In genomic region chr21:15443740-15444117, GRCh38 we compare ENCODE assay signal across 18 cellular contexts.
DNase-seq lines count a peak whose midpoint lies in the region; TF ChIP-seq lines count a peak whose summit lies in the region.
"Had no signal": no experiment of that assay in that cellular context is flagged by ENCODE, and none has a peak within 500 bp of the region (broad histone marks: within the 10 kb centered on the region; RNA-seq: fewer than 3 reads in every experiment).

No MANE protein-coding gene starts in this region.

- H3K9me3 Mint-ChIP-seq in CD14-positive monocyte (peaks cover 0 to 5% (median 5%) of the 10 kb centered on the region in 7 donors), chondrocyte (ENCODE audit: low read depth) (peaks cover 9% of the 10 kb centered on the region)

- peaks cover 49% of the 10 kb centered on the region for H3K4me1 Mint-ChIP-seq in CD14-positive monocyte
- peaks cover 13% of the 10 kb centered on the region for H3K4me1 Mint-ChIP-seq in chondrocyte (ENCODE audit: low read depth)

- H3K14ac ChIP-seq in mesenchymal stem cell (ENCODE audit: low read length in 2 of 2), result no peak overlapping the region

- H3K23ac ChIP-seq in mesenchymal stem cell (ENCODE audit: low read length in 2 of 2), result no peak overlapping the region

- no peak overlapping the region for H3K4ac ChIP-seq in mesenchymal stem cell (ENCODE audit: low read depth in 1 of 2, low read length in 2 of 2)

- H3K79me1 ChIP-seq in mesenchymal stem cell (replicated peaks; ENCODE audit: low read length, poor library complexity, severe bottlenecking), result no peaks in the 10 kb centered on the region

- no peak for TF ChIP-seq CTCF in CD14-positive monocyte (IDR thresholded peaks at IDR 0.05)
- TF ChIP-seq CTCF in sigmoid colon (IDR thresholded peaks at IDR 0.05), result no peak
- no peak for TF ChIP-seq CTCF in chondrocyte (IDR thresholded peaks at IDR 0.05)

- DNase-seq in CD14-positive monocyte (ENCODE audit: low spot score) (no peak), amniotic epithelial cell (ENCODE audit: low read depth) (peak; percentile 35), mesenchymal stem cell (peak; percentile 8), sigmoid colon (no peak), chondrocyte (ENCODE audit: low spot score) (no peak), NCI-H1048 (lab: John Stamatoyannopoulos, UW) (no peak), retina (no peak), activated T-cell treated with anti-CD3 and anti-CD28 coated beads for 4 hours (no peak)
- DNase-seq: 8988T; C1 segment of cervical spinal cord; CD8-positive, alpha-beta memory T cell; NCI-H1092 treated with DMSO at 0.1 percent for 48 hours; NCI-H1436 treated with DMSO at 0.1 percent for 48 hours; NCI-H1930; NCI-H2227 treated with DMSO at 0.1 percent for 48 hours; NCI-H524; NCI-H774; Peyer's patch had no signal

- peaks cover 8% of the 10 kb centered on the region for H3K9me3 ChIP-seq in mesenchymal stem cell (ENCODE audit: control insufficient read depth, low read length)
- peaks cover 0 to 3% (median 0%) of the 10 kb centered on the region in 4 donors for H3K9me3 ChIP-seq in sigmoid colon
- H3K9me3 ChIP-seq: Peyer's patch had no signal

- TF ChIP-seq POLR2A in sigmoid colon (IDR thresholded peaks at IDR 0.05), result no peak

- no peak overlapping the region for H4K91ac ChIP-seq in mesenchymal stem cell (ENCODE audit: low read length)

- no peaks in the 10 kb centered on the region for H3K36me3 ChIP-seq in mesenchymal stem cell (ENCODE audit: control insufficient read depth in 1 of 2, insufficient read depth in 2 of 2, low read depth in 1 of 2, low read length in 2 of 2)
- H3K36me3 ChIP-seq in sigmoid colon, result no peaks in the 10 kb centered on the region
- H3K36me3 ChIP-seq: Peyer's patch had no signal

- WGBS in mesenchymal stem cell, result no CpG with 5 or more reads among the region's 2 CpGs
- 42 to 62% methylated on average over 2 of the region's 2 CpGs for WGBS in sigmoid colon, 2 donors

- H3K4me3 Mint-ChIP-seq in CD14-positive monocyte (peak overlapping the region in 1 of 2 donors; percentile 47), chondrocyte (ENCODE audit: unreplicated experiment) (no peak overlapping the region)
- H3K4me3 Mint-ChIP-seq: CD8-positive, alpha-beta memory T cell had no signal

- no peak overlapping the region for H2AK5ac ChIP-seq in mesenchymal stem cell (ENCODE audit: low read length, severe bottlenecking)

- no peak overlapping the region for H4K8ac ChIP-seq in mesenchymal stem cell (ENCODE audit: low read length)

- no peak overlapping the region for H2BK12ac ChIP-seq in mesenchymal stem cell (ENCODE audit: low read length in 2 of 2)

- H2BK120ac ChIP-seq in mesenchymal stem cell (ENCODE audit: low read depth, low read length), result no peak overlapping the region

- no peak overlapping the region for H2BK15ac ChIP-seq in mesenchymal stem cell (ENCODE audit: low read depth, poor library complexity, severe bottlenecking)

- H3K9ac ChIP-seq in mesenchymal stem cell (ENCODE audit: low read length), result no peak overlapping the region

- H3K27ac ChIP-seq in mesenchymal stem cell (ENCODE audit: low read length, poor library complexity, severe bottlenecking), result no peak overlapping the region
- H3K27ac ChIP-seq in sigmoid colon, result peak overlapping the region in 3 of 4 donors; percentile 44 to 61 (median 57)
- H3K27ac ChIP-seq: Peyer's patch had no signal

- H3K18ac ChIP-seq in mesenchymal stem cell (ENCODE audit: low read depth in 1 of 2, low read length in 2 of 2), result no peak overlapping the region

- H3K27me3 ChIP-seq in mesenchymal stem cell (ENCODE audit: control insufficient read depth in 1 of 2, insufficient read depth in 1 of 2, low read length in 2 of 2) (no peaks in the 10 kb centered on the region), sigmoid colon (no peaks in the 10 kb centered on the region)
- H3K27me3 ChIP-seq: Peyer's patch had no signal

- H3K4me1 ChIP-seq in mesenchymal stem cell (ENCODE audit: control insufficient read depth, insufficient read depth, low read depth, low read length), result peaks cover 2% of the 10 kb centered on the region
- H3K4me1 ChIP-seq in sigmoid colon, result peaks cover 0 to 41% (median 30%) of the 10 kb centered on the region in 4 donors
- H3K4me1 ChIP-seq: Peyer's patch had no signal

- H3K36me3 Mint-ChIP-seq in CD14-positive monocyte (peaks cover 3 to 4% of the 10 kb centered on the region in 2 donors), chondrocyte (ENCODE audit: low read depth) (peaks cover 2% of the 10 kb centered on the region)

- H3K27ac Mint-ChIP-seq in CD14-positive monocyte (peak overlapping the region; percentile 87 to 99 (median 98)), chondrocyte (ENCODE audit: unreplicated experiment) (no peak overlapping the region)

- no peak overlapping the region for H3K4me2 ChIP-seq in mesenchymal stem cell (ENCODE audit: low read length, poor library complexity, severe bottlenecking)

- no peak overlapping the region for H2AFZ ChIP-seq in mesenchymal stem cell (ENCODE audit: low read depth, low read length)

- no peak overlapping the region for H2BK5ac ChIP-seq in mesenchymal stem cell (ENCODE audit: low read depth, low read length, poor library complexity, severe bottlenecking)

- TF ChIP-seq EP300 in sigmoid colon (IDR thresholded peaks at IDR 0.05), result no peak

- intact Hi-C loops in CD14-positive monocyte (cut with micrococcal nuclease) (loop anchor here in 1 of 2 donors (5.0 kb wide), 1 partner anchor 376 kb away; no protein-coding TSS in a partner anchor), sigmoid colon (cut with DNase I) (loop anchor here (10.0 kb wide), 1 partner anchor 379 kb away; the partner anchor contains the start of gene NRIP1)

- H3K4me3 ChIP-seq in mesenchymal stem cell (ENCODE audit: insufficient read depth in 1 of 2, low read depth in 1 of 2, low read length in 2 of 2), result no peak overlapping the region
- H3K4me3 ChIP-seq in sigmoid colon, result no peak overlapping the region
- H3K4me3 ChIP-seq: Peyer's patch had no signal

- H3K27me3 Mint-ChIP-seq in CD14-positive monocyte (ENCODE audit: low read depth in 3 of 3) (peaks cover 0 to 2% (median 0%) of the 10 kb centered on the region in 3 donors), chondrocyte (ENCODE audit: low read depth) (no peaks in the 10 kb centered on the region)
- H3K27me3 Mint-ChIP-seq: CD8-positive, alpha-beta memory T cell had no signal

Comparison
In these comparisons a context has a peak if more than half of its experiments do, and no peak if none do; other contexts are left out.
1. DNase-seq: peak in amniotic epithelial cell (single experiment) and mesenchymal stem cell (single experiment); none in CD14-positive monocyte (single experiment), sigmoid colon (single experiment), chondrocyte (single experiment), NCI-H1048 (single experiment), retina (single experiment) and activated T-cell treated with anti-CD3 and anti-CD28 coated beads for 4 hours (single experiment).